In genomic region chr18:73614812-73615211, GRCh38 we compare ENCODE assay signal across 18 cellular contexts.
A peak's percentile ranks its signal among the peaks of the same experiment; 100 is the strongest.
DNase-seq lines count a peak whose midpoint lies in the region; ATAC-seq, FAIRE-seq and TF ChIP-seq lines count a peak whose summit lies in the region.
"Had no signal": no experiment of that assay in that cellular context is flagged by ENCODE, and none has a peak within 500 bp of the region (broad histone marks: within the 10 kb centered on the region; RNA-seq: fewer than 3 reads in every experiment).

No MANE protein-coding gene starts in this region.

- H3K9me3 ChIP-seq in testis (no peaks in the 10 kb centered on the region), esophagus muscularis mucosa (no peaks in the 10 kb centered on the region)
- H3K9me3 ChIP-seq: upper lobe of right lung had no signal

- in situ Hi-C loops in astrocyte of the spinal cord (cut with HindIII; ENCODE audit: low sequenced_read_pairs), result no loop called here

- TF ChIP-seq CTCF in astrocyte of the spinal cord (IDR thresholded peaks at IDR 0.05; ENCODE audit: low read depth, low read length) (no peak), testis (IDR thresholded peaks at IDR 0.05) (no peak), esophagus muscularis mucosa (IDR thresholded peaks at IDR 0.05) (no peak)

- H3K4me1 ChIP-seq in testis (no peaks in the 10 kb centered on the region), esophagus muscularis mucosa (no peaks in the 10 kb centered on the region)
- H3K4me1 ChIP-seq: upper lobe of right lung had no signal

- WGBS in testis, 2 donors, result 86 to 91% methylated on average over 1 of the region's 1 CpG
- 71% methylated on average over 1 of the region's 1 CpG for WGBS in esophagus muscularis mucosa

- H3K36me3 ChIP-seq in testis (ENCODE audit: low read depth, missing control alignments) (no peaks in the 10 kb centered on the region), esophagus muscularis mucosa (no peaks in the 10 kb centered on the region)
- H3K36me3 ChIP-seq: upper lobe of right lung had no signal

- FAIRE-seq in HTR-8/SVneo (lab: Jason Lieb, UNC), result no peak

- no peak for TF ChIP-seq EP300 in esophagus muscularis mucosa (IDR thresholded peaks at IDR 0.05)

- no peak for TF ChIP-seq POLR2A in testis (IDR thresholded peaks at IDR 0.05)
- TF ChIP-seq POLR2A in esophagus muscularis mucosa (IDR thresholded peaks at IDR 0.05; ENCODE audit: low read depth), result no peak

- DNase-seq in AG08395 (ENCODE audit: low spot score), result peak; percentile 20
- DNase-seq in HTR-8/SVneo (ENCODE audit: insufficient read length, low spot score), result peak; percentile 34
- peak; percentile 94 for DNase-seq in astrocyte of the spinal cord (ENCODE audit: low read depth, low spot score)
- peak; percentile 10 for DNase-seq in inferior parietal cortex (ENCODE audit: extremely low spot score)
- DNase-seq in testis, result no peak
- DNase-seq in NCI-H82 (lab: John Stamatoyannopoulos, UW), result no peak
- DNase-seq in esophagus muscularis mucosa (ENCODE audit: extremely low spot score), result no peak
- DNase-seq: activated CD4-positive, alpha-beta T cell treated with anti-CD3 and anti-CD28 coated beads, Interleukin-2, amount 50 U/mL, for 48 hours; activated effector memory CD4-positive, alpha-beta T cell treated with anti-CD3 and anti-CD28 coated beads, Interleukin-2, amount 50 U/mL, for 16 hours; central memory CD4-positive, alpha-beta T cell; DMS53; erythroblast; MM.1S; OCI-M1; posterior cingulate gyrus; stimulated activated CD4-positive, alpha-beta T cell treated with anti-CD3 and anti-CD28 coated beads, Interleukin-1b, Interleukin-23, amount 100 ng/mL, for 48 hours; upper lobe of right lung had no signal

- H3K27me3 ChIP-seq in testis (no peaks in the 10 kb centered on the region), esophagus muscularis mucosa (no peaks in the 10 kb centered on the region)
- H3K27me3 ChIP-seq: upper lobe of right lung had no signal

- H3K4me3 ChIP-seq in astrocyte of the spinal cord (ENCODE audit: low read depth, low read length) (no peak overlapping the region), testis (no peak overlapping the region), esophagus muscularis mucosa (no peak overlapping the region)
- H3K4me3 ChIP-seq: upper lobe of right lung had no signal

- no peak for ATAC-seq in HG03097 (IDR thresholded peaks at IDR 0.05; ENCODE audit: low FRiP score, unreplicated experiment)
- ATAC-seq: upper lobe of right lung had no signal

- intact Hi-C loops in testis (cut with DNase I; ENCODE audit: low total_unique reads) (no loop called here), esophagus muscularis mucosa (cut with DNase I) (no loop called here)

- no peak overlapping the region for H3K27ac ChIP-seq in testis
- no peak overlapping the region for H3K27ac ChIP-seq in esophagus muscularis mucosa (replicated peaks in 1 of 4)
- H3K27ac ChIP-seq: upper lobe of right lung had no signal

Comparison
In these comparisons a context has a peak if more than half of its experiments do, and no peak if none do; other contexts are left out.
1. DNase-seq: peak in AG08395 (single experiment), HTR-8/SVneo (single experiment), astrocyte of the spinal cord (single experiment) and inferior parietal cortex (single experiment); none in testis (single experiment), NCI-H82 (single experiment) and esophagus muscularis mucosa (single experiment).